23 cellular contexts compared by ENCODE assay signal in genomic region chr9:88587182-88587581, GRCh38. TPM values are rescaled to one million over a fixed set of nuclear protein-coding genes. Genes with fewer than 3 reads are reported as not detected.
A peak's percentile ranks its signal among the peaks of the same experiment; 100 is the strongest.
DNase-seq lines count a peak whose midpoint lies in the region; TF ChIP-seq lines count a peak whose summit lies in the region.
"Had no signal": no experiment of that assay in that cellular context is flagged by ENCODE, and none has a peak within 500 bp of the region (broad histone marks: within the 10 kb centered on the region; RNA-seq: fewer than 3 reads in every experiment).

No MANE protein-coding gene starts in this region.

- peaks cover 13% of the 10 kb centered on the region for H3K27me3 Mint-ChIP-seq in neural progenitor cell (ENCODE audit: insufficient read depth, low read depth)

- H4K20me1 ChIP-seq in osteoblast (ENCODE audit: insufficient read depth, low read length) (no peaks in the 10 kb centered on the region), neural progenitor cell (ENCODE audit: low read depth) (no peaks in the 10 kb centered on the region)

- H3K27me3 ChIP-seq in ACC112 (ENCODE audit: insufficient read depth, low read length) (no peaks in the 10 kb centered on the region), osteoblast (ENCODE audit: insufficient read depth, low read length) (no peaks in the 10 kb centered on the region), neural progenitor cell (no peaks in the 10 kb centered on the region)
- H3K27me3 ChIP-seq: foreskin keratinocyte, hepatocyte had no signal

- H3K4me3 Mint-ChIP-seq in neural progenitor cell = no peak overlapping the region
- H3K4me3 Mint-ChIP-seq: activated CD8-positive, alpha-beta T cell treated with anti-CD3 and anti-CD28 coated beads, Interleukin-2, amount 10 ng/mL, durations not matched to agents 7 days and 5 days; activated naive CD4-positive, alpha-beta T cell treated with anti-CD3 and anti-CD28 coated beads, Interleukin-2, amount 10 ng/mL, durations not matched to agents 7 days and 5 days; immature natural killer cell had no signal

- H2AFZ ChIP-seq in ACC112 (ENCODE audit: low read length, unreplicated experiment) (no peak overlapping the region), osteoblast (ENCODE audit: low read length) (no peak overlapping the region), neural progenitor cell (replicated peaks) (no peak overlapping the region)
- H2AFZ ChIP-seq: hepatocyte had no signal

- in situ Hi-C loops in KBM-7 (cut with MboI; ENCODE audit: low pct_unique_long_range_greater_than_20kb, low sequenced_read_pairs) = loop anchor here (25.0 kb wide), 1 partner anchor 400 kb away; the partner anchor contains the start of gene S1PR3

- H3K27ac ChIP-seq in ACC112 (ENCODE audit: low read depth, low read length) (peak overlapping the region; percentile 60), osteoblast (ENCODE audit: low read depth, low read length) (peak overlapping the region; percentile 47), neural progenitor cell (no peak overlapping the region)
- H3K27ac ChIP-seq: foreskin keratinocyte, hepatocyte, prostate gland had no signal

- no peak overlapping the region for H3K27ac Mint-ChIP-seq in neural progenitor cell
- H3K27ac Mint-ChIP-seq: activated CD8-positive, alpha-beta T cell treated with anti-CD3 and anti-CD28 coated beads, Interleukin-2, amount 10 ng/mL, durations not matched to agents 7 days and 5 days; activated naive CD4-positive, alpha-beta T cell treated with anti-CD3 and anti-CD28 coated beads, Interleukin-2, amount 10 ng/mL, durations not matched to agents 7 days and 5 days; immature natural killer cell had no signal

- H3K4me3 ChIP-seq in ACC112 (ENCODE audit: low read depth, low read length) (no peak overlapping the region), epithelial cell of esophagus (ENCODE audit: low read length) (no peak overlapping the region), osteoblast (ENCODE audit: insufficient read depth, low read length) (no peak overlapping the region), neural progenitor cell (no peak overlapping the region)
- H3K4me3 ChIP-seq: hepatocyte, prostate gland had no signal

- H3K4me1 Mint-ChIP-seq in neural progenitor cell = peaks cover 5% of the 10 kb centered on the region
- H3K4me1 Mint-ChIP-seq: immature natural killer cell had no signal

- no peaks in the 10 kb centered on the region for H3K36me3 Mint-ChIP-seq in neural progenitor cell
- H3K36me3 Mint-ChIP-seq: activated naive CD4-positive, alpha-beta T cell treated with anti-CD3 and anti-CD28 coated beads, Interleukin-2, amount 10 ng/mL, durations not matched to agents 7 days and 5 days; immature natural killer cell had no signal

- H3K4me1 ChIP-seq in ACC112 (ENCODE audit: control insufficient read depth, insufficient read depth, low read length, unreplicated experiment) (peaks cover 10% of the 10 kb centered on the region), osteoblast (ENCODE audit: insufficient read depth, low read length) (peaks cover 25% of the 10 kb centered on the region), neural progenitor cell (no peaks in the 10 kb centered on the region)
- H3K4me1 ChIP-seq: foreskin keratinocyte, prostate gland had no signal

- no peak overlapping the region for H3K4me2 ChIP-seq in osteoblast (ENCODE audit: insufficient read depth, low read length)
- no peak overlapping the region for H3K4me2 ChIP-seq in neural progenitor cell
- H3K4me2 ChIP-seq: hepatocyte had no signal

- H3K9ac ChIP-seq in neural progenitor cell = no peak overlapping the region

- peak; percentile 60 for DNase-seq in LoVo (ENCODE audit: low spot score)
- peak; percentile 27 for DNase-seq in epithelial cell of esophagus (ENCODE audit: low read depth)
- DNase-seq in osteoblast (ENCODE audit: insufficient read length, low spot score, missing footprints) = peak; percentile 8
- DNase-seq in activated CD4-positive, alpha-beta T cell treated with anti-CD3 and anti-CD28 coated beads for 4 hours = no peak
- no peak for DNase-seq in KBM-7
- no peak for DNase-seq in neural progenitor cell (ENCODE audit: low spot score)
- no peak for DNase-seq in SKM-1 (lab: John Stamatoyannopoulos, UW; ENCODE audit: unreplicated experiment)
- DNase-seq: activated CD8-positive, alpha-beta T cell treated with anti-CD3 and anti-CD28 coated beads, Interleukin-2, amount 10 ng/mL, durations not matched to agents 7 days and 5 days; activated naive CD4-positive, alpha-beta T cell treated with anti-CD3 and anti-CD28 coated beads, Interleukin-2, amount 10 ng/mL, durations not matched to agents 7 days and 5 days; activated T-cell treated with anti-CD3 and anti-CD28 coated beads, Interleukin-2, amount 50 U/mL, for 1 hour; aorta; central memory CD4-positive, alpha-beta T cell; COR-L47; foreskin keratinocyte; immature natural killer cell; left ventricle myocardium superior; NCI-H1694 treated with DMSO at 0.1 percent for 48 hours; NCI-H526 treated with DMSO at 0.1 percent for 48 hours; stimulated activated CD4-positive, alpha-beta T cell treated with anti-CD3 and anti-CD28 coated beads, Interleukin-1b, Interleukin-23, amount 100 ng/mL, for 48 hours; SW 1271 had no signal

- H3K9me3 Mint-ChIP-seq in neural progenitor cell = peaks cover 11% of the 10 kb centered on the region
- H3K9me3 Mint-ChIP-seq: immature natural killer cell had no signal

- H3K9me3 ChIP-seq in osteoblast (ENCODE audit: low read depth, low read length) (no peaks in the 10 kb centered on the region), neural progenitor cell (ENCODE audit: low read depth) (no peaks in the 10 kb centered on the region)
- H3K9me3 ChIP-seq: prostate gland had no signal

- no peaks in the 10 kb centered on the region for H3K79me2 ChIP-seq in ACC112 (ENCODE audit: control insufficient read depth, insufficient read depth, low read length, unreplicated experiment)
- no peaks in the 10 kb centered on the region for H3K79me2 ChIP-seq in osteoblast (ENCODE audit: insufficient read depth, low read length)
- no peaks in the 10 kb centered on the region for H3K79me2 ChIP-seq in neural progenitor cell (ENCODE audit: low read depth)
- H3K79me2 ChIP-seq: hepatocyte had no signal

- H3K36me3 ChIP-seq in ACC112 (ENCODE audit: insufficient read depth, low read length) = no peaks in the 10 kb centered on the region
- H3K36me3 ChIP-seq in osteoblast (ENCODE audit: insufficient read depth, low read length) = no peaks in the 10 kb centered on the region
- H3K36me3 ChIP-seq in neural progenitor cell = no peaks in the 10 kb centered on the region
- H3K36me3 ChIP-seq: prostate gland had no signal

- no peaks in the 10 kb centered on the region for H3F3A ChIP-seq in neural progenitor cell (ENCODE audit: low read depth)

- TF ChIP-seq CTCF in epithelial cell of esophagus (IDR thresholded peaks at IDR 0.05; ENCODE audit: insufficient read depth, low read depth, low read length, missing control alignments) = no peak
- TF ChIP-seq CTCF in osteoblast (IDR thresholded peaks at IDR 0.05; ENCODE audit: extremely low read depth, low read depth, low read length) = no peak
- no peak for TF ChIP-seq CTCF in neural progenitor cell (IDR thresholded peaks at IDR 0.05)

RNA-seq across cellular contexts. Expression of gene NXNL2, which starts 52.2 kb away (rescaled TPM):
- total RNA-seq in osteoblast (3.3 and 7.4 TPM in 2 replicates), neural progenitor cell (ENCODE audit: low replicate concordance) (0.32 and 0.74 TPM in 2 replicates)
- total RNA-seq: activated CD8-positive, alpha-beta T cell treated with anti-CD3 and anti-CD28 coated beads, Interleukin-2, amount 10 ng/mL, durations not matched to agents 7 days and 5 days; foreskin keratinocyte; left ventricle myocardium superior had no signal

Comparison
In these comparisons a context has a peak if more than half of its experiments do, and no peak if none do; other contexts are left out.
1. DNase-seq: peak in LoVo (single experiment), epithelial cell of esophagus (single experiment) and osteoblast (single experiment); none in activated CD4-positive, alpha-beta T cell treated with anti-CD3 and anti-CD28 coated beads for 4 hours (0 of 2), KBM-7 (single experiment), neural progenitor cell (single experiment) and SKM-1 (single experiment).